9 cellular contexts compared by ENCODE assay signal in genomic region chr6:33198159-33198852, GRCh38. TPM values are rescaled to one million over a fixed set of nuclear protein-coding genes. Genes with fewer than 3 reads are reported as not detected.
DNase-seq lines count a peak whose midpoint lies in the region; ATAC-seq and TF ChIP-seq lines count a peak whose summit lies in the region.
"Had no signal": no experiment of that assay in that cellular context is flagged by ENCODE, and none has a peak within 500 bp of the region (broad histone marks: within the 10 kb centered on the region; RNA-seq: fewer than 3 reads in every experiment).

No MANE protein-coding gene starts in this region.

- H3K9me3 Mint-ChIP-seq in H9 = no peaks in the 10 kb centered on the region; a peak in 1 of 5 replicates
- H3K9me3 Mint-ChIP-seq in activated naive CD8-positive, alpha-beta T cell treated with anti-CD3 and anti-CD28 coated beads, Interleukin-2, amount 10 ng/mL, durations not matched to agents 7 days and 5 days = no peaks in the 10 kb centered on the region
- peaks cover 0 to 1% (median 0%) of the 10 kb centered on the region in 11 donors for H3K9me3 Mint-ChIP-seq in naive thymus-derived CD4-positive, alpha-beta T cell

- H3K27me3 Mint-ChIP-seq in H9 (ENCODE audit: low read depth) = peaks cover 2% of the 10 kb centered on the region; the same call in 1 of the 2 replicates
- H3K27me3 Mint-ChIP-seq in activated naive CD8-positive, alpha-beta T cell treated with anti-CD3 and anti-CD28 coated beads, Interleukin-2, amount 10 ng/mL, durations not matched to agents 7 days and 5 days = peaks cover 4% of the 10 kb centered on the region
- H3K27me3 Mint-ChIP-seq in naive thymus-derived CD4-positive, alpha-beta T cell = peaks cover 0 to 6% (median 0%) of the 10 kb centered on the region in 5 donors

- DNase-seq in AG04450 (ENCODE audit: low read depth, low spot score) = no peak
- DNase-seq in H9 = no peak
- DNase-seq in activated naive CD8-positive, alpha-beta T cell treated with anti-CD3 and anti-CD28 coated beads, Interleukin-2, amount 10 ng/mL, durations not matched to agents 7 days and 5 days = no peak
- DNase-seq in naive thymus-derived CD4-positive, alpha-beta T cell = no peak
- DNase-seq in NCI-H1105 (lab: John Stamatoyannopoulos, UW) = no peak
- no peak for DNase-seq in posterior cingulate gyrus

- H2BK5ac ChIP-seq in H9 (ENCODE audit: insufficient read length, low read length) = no peak overlapping the region

- no peak overlapping the region for H2BK120ac ChIP-seq in H9 (ENCODE audit: low read depth, low read length, poor library complexity, severe bottlenecking)

- no peak overlapping the region for H3K9ac ChIP-seq in H9 (ENCODE audit: extremely low read depth, insufficient read length, low read length)

- no peaks in the 10 kb centered on the region for H3K79me1 ChIP-seq in H9 (ENCODE audit: insufficient read depth, low read depth, low read length, poor library complexity, severe bottlenecking)

- H2BK15ac ChIP-seq in H9 (ENCODE audit: low read depth, low read length) = no peak overlapping the region

- peak overlapping the region; percentile 12; the same call in 1 of the 2 replicates for H3K4me3 ChIP-seq in AG04450 (ENCODE audit: low read depth, low read length)
- no peak overlapping the region for H3K4me3 ChIP-seq in naive thymus-derived CD4-positive, alpha-beta T cell (ENCODE audit: low read length)

- H3K9me3 ChIP-seq in AG04450 (ENCODE audit: control insufficient read depth, insufficient read depth, low read length) = peaks cover 3% of the 10 kb centered on the region; the same call in 1 of the 2 replicates
- no peaks in the 10 kb centered on the region for H3K9me3 ChIP-seq in H9 (ENCODE audit: control insufficient read depth, low read depth, low read length)
- no peaks in the 10 kb centered on the region for H3K9me3 ChIP-seq in naive thymus-derived CD4-positive, alpha-beta T cell (ENCODE audit: control insufficient read depth in 2 of 3, low read length in 3 of 3)

- H2AFZ ChIP-seq in H9 (ENCODE audit: low read length) = no peak overlapping the region

- peaks cover 4% of the 10 kb centered on the region; the same call in 1 of the 2 replicates for H3K79me2 ChIP-seq in H9 (ENCODE audit: insufficient read depth, low read length)

- no peak overlapping the region for H2BK20ac ChIP-seq in H9 (ENCODE audit: low read depth, low read length, poor library complexity, severe bottlenecking)

- no peak for TF ChIP-seq CTCF in AG04450 (IDR thresholded peaks at IDR 0.05; ENCODE audit: low read depth, low read length)
- no peak for TF ChIP-seq CTCF in H9 (conservative IDR thresholded peaks at IDR 0.05)

- H3K4me1 Mint-ChIP-seq in H9 = peaks cover 30 to 37% of the 10 kb centered on the region in 2 experiments
- peaks cover 43% of the 10 kb centered on the region for H3K4me1 Mint-ChIP-seq in activated naive CD8-positive, alpha-beta T cell treated with anti-CD3 and anti-CD28 coated beads, Interleukin-2, amount 10 ng/mL, durations not matched to agents 7 days and 5 days
- H3K4me1 Mint-ChIP-seq in naive thymus-derived CD4-positive, alpha-beta T cell = peaks cover 50 to 72% (median 60%) of the 10 kb centered on the region in 7 donors

- peaks cover 8 to 61% (median 27%) of the 10 kb centered on the region in 3 experiments for H3K36me3 ChIP-seq in naive thymus-derived CD4-positive, alpha-beta T cell (ENCODE audit: control insufficient read depth in 2 of 3, insufficient read depth in 3 of 3, low read length in 3 of 3)

- H3K4me3 Mint-ChIP-seq in H9 = peak overlapping the region; percentile 96 to 99; a peak in 4 of 5 replicates
- H3K4me3 Mint-ChIP-seq in activated naive CD8-positive, alpha-beta T cell treated with anti-CD3 and anti-CD28 coated beads, Interleukin-2, amount 10 ng/mL, durations not matched to agents 7 days and 5 days = peak overlapping the region; percentile 96
- H3K4me3 Mint-ChIP-seq in naive thymus-derived CD4-positive, alpha-beta T cell = peak overlapping the region; percentile 84 to 100 (median 96)

- no peak overlapping the region for H3K14ac ChIP-seq in H9 (ENCODE audit: insufficient read depth, low read length)

- H4K8ac ChIP-seq in H9 (replicated peaks; ENCODE audit: insufficient read length, low read depth, low read length) = no peak overlapping the region

- no peak overlapping the region for H3K18ac ChIP-seq in H9 (ENCODE audit: insufficient read length, low read depth, low read length)

- H3K27ac ChIP-seq in AG04450 (ENCODE audit: low read depth, low read length) (no peak overlapping the region), H9 (ENCODE audit: insufficient read length, low read depth, low read length) (no peak overlapping the region)
- peak overlapping the region; percentile 96 for H3K27ac ChIP-seq in naive thymus-derived CD4-positive, alpha-beta T cell (ENCODE audit: low read depth, low read length)
- H3K27ac ChIP-seq: epithelial cell of prostate had no signal

- H3K4me2 ChIP-seq in H9 (ENCODE audit: insufficient read depth, insufficient read length, low read length) = no peak overlapping the region

- no peak overlapping the region for H2BK12ac ChIP-seq in H9 (ENCODE audit: insufficient read length, low read depth, low read length)

- H4K91ac ChIP-seq in H9 (ENCODE audit: insufficient read length, low read depth, low read length) = no peak overlapping the region

- H2AK5ac ChIP-seq in H9 (ENCODE audit: insufficient read length, low read length) = no peak overlapping the region

- intact Hi-C loops in naive thymus-derived CD4-positive, alpha-beta T cell (cut with micrococcal nuclease) = loop anchor here in 1 of 2 donors (5.0 kb wide), 1 partner anchor 76 kb away; no protein-coding TSS in a partner anchor
- intact Hi-C loops in posterior cingulate gyrus (cut with DNase I) = loop anchor here (10.0 kb wide), 1 partner anchor 46 kb away; no protein-coding TSS in a partner anchor

- POLR2A ChIA-PET in AG04450 (lab: Yijun Ruan, JAX) = interaction anchor here (0.6 kb wide), 1 partner anchor 73 kb away, joined by 5 read pairs; the partner anchor contains the start of genes RPS18 and VPS52
- POLR2A ChIA-PET in activated naive CD8-positive, alpha-beta T cell treated with anti-CD3 and anti-CD28 coated beads, Interleukin-2, amount 10 ng/mL, durations not matched to agents 7 days and 5 days (lab: Charles Lee) = interaction anchor here (0.7 to 1.5 kb wide), 4 partner anchors 10 to 114 kb away, joined by 3 to 6 read pairs (median 4); partner anchors contain the start of gene RING1
- POLR2A ChIA-PET in naive thymus-derived CD4-positive, alpha-beta T cell (lab: Charles Lee) = interaction anchor here (0.9 to 2.5 kb wide), 7 partner anchors 10 to 53 kb away, joined by 3 to 14 read pairs (median 10); partner anchors contain the start of gene RING1

- H4K5ac ChIP-seq in H9 (ENCODE audit: insufficient read length, low read depth, low read length) = no peak overlapping the region

- no peak for ATAC-seq in activated naive CD8-positive, alpha-beta T cell treated with anti-CD3 and anti-CD28 coated beads, Interleukin-2, amount 10 ng/mL, durations not matched to agents 7 days and 5 days (ENCODE audit: low read depth)
- no peak for ATAC-seq in naive thymus-derived CD4-positive, alpha-beta T cell
- ATAC-seq in HG02588 (IDR thresholded peaks at IDR 0.05; ENCODE audit: unreplicated experiment) (no peak), HG03159 (IDR thresholded peaks at IDR 0.05; ENCODE audit: unreplicated experiment) (no peak)

- no peak overlapping the region for H3K4ac ChIP-seq in H9 (ENCODE audit: low read depth, low read length)

- CTCF ChIA-PET in AG04450 (lab: Charles Lee) = interaction anchor here (0.6 to 2.6 kb wide), 15 partner anchors 8 to 245 kb away, joined by 3 to 17 read pairs (median 4); partner anchors contain the start of gene RING1
- CTCF ChIA-PET in naive thymus-derived CD4-positive, alpha-beta T cell (lab: Charles Lee) = interaction anchor here (1.0 to 4.6 kb wide), 6 partner anchors 12 to 101 kb away, joined by 3 to 31 read pairs (median 6); no protein-coding TSS in a partner anchor

- peaks cover 9% of the 10 kb centered on the region; the same call in 1 of the 2 replicates for H3K4me1 ChIP-seq in H9 (ENCODE audit: insufficient read depth, low read length)
- H3K4me1 ChIP-seq in naive thymus-derived CD4-positive, alpha-beta T cell (ENCODE audit: control insufficient read depth in 2 of 2, insufficient read depth in 2 of 2, low read length in 2 of 2) = peaks cover 20 to 26% of the 10 kb centered on the region in 2 donors

- no peaks in the 10 kb centered on the region for H4K20me1 ChIP-seq in H9 (ENCODE audit: control insufficient read depth, insufficient read depth, insufficient read length)

- H3K23ac ChIP-seq in H9 (ENCODE audit: insufficient read length, low read depth, low read length) = no peak overlapping the region

- no CpG with 5 or more reads among the region's 6 CpGs for WGBS in H9 (ENCODE audit: extremely low coverage, insufficient read length, low lambda C conversion rate)

- no peak overlapping the region for H3K56ac ChIP-seq in H9 (ENCODE audit: insufficient read length, low read depth, low read length)

- H3K36me3 Mint-ChIP-seq in H9 (ENCODE audit: insufficient read depth in 1 of 3, low read depth in 3 of 3) = peaks cover 34 to 56% (median 44%) of the 10 kb centered on the region in 3 experiments
- peaks cover 48% of the 10 kb centered on the region for H3K36me3 Mint-ChIP-seq in activated naive CD8-positive, alpha-beta T cell treated with anti-CD3 and anti-CD28 coated beads, Interleukin-2, amount 10 ng/mL, durations not matched to agents 7 days and 5 days
- H3K36me3 Mint-ChIP-seq in naive thymus-derived CD4-positive, alpha-beta T cell = peaks cover 20 to 55% (median 22%) of the 10 kb centered on the region in 5 donors

- peaks cover 8% of the 10 kb centered on the region for H3K23me2 ChIP-seq in H9 (ENCODE audit: insufficient read length, low read depth, low read length, poor library complexity, severe bottlenecking)

- H3T11ph ChIP-seq in H9 (ENCODE audit: low read length) = no peak overlapping the region

- H3K27ac Mint-ChIP-seq in H9 = peak overlapping the region in 2 of 3 experiments; percentile 17 to 48; a peak in 2 of 7 replicates
- H3K27ac Mint-ChIP-seq in activated naive CD8-positive, alpha-beta T cell treated with anti-CD3 and anti-CD28 coated beads, Interleukin-2, amount 10 ng/mL, durations not matched to agents 7 days and 5 days = peak overlapping the region; percentile 62
- peak overlapping the region; percentile 9 to 98 (median 89) for H3K27ac Mint-ChIP-seq in naive thymus-derived CD4-positive, alpha-beta T cell

- H3K27me3 ChIP-seq in AG04450 (ENCODE audit: control insufficient read depth, insufficient read depth, low read length) (no peaks in the 10 kb centered on the region), H9 (ENCODE audit: insufficient read depth, low read length) (no peaks in the 10 kb centered on the region)
- no peaks in the 10 kb centered on the region for H3K27me3 ChIP-seq in naive thymus-derived CD4-positive, alpha-beta T cell (ENCODE audit: control insufficient read depth in 2 of 2, insufficient read depth in 2 of 2, low read length in 2 of 2)

RNA-seq across cellular contexts. Expression of gene RXRB, which starts 2.2 kb away (rescaled TPM):
- polyA plus RNA-seq in AG04450 (2011; rRNA removed) = 38.5 and 44.1 TPM in 2 replicates
- polyA minus RNA-seq in AG04450 (2011; rRNA and poly(A)+ RNA removed) = 42.7 and 51.4 TPM in 2 replicates
- total RNA-seq in H9 (2021) = 14.8 and 16.8 TPM in 2 replicates
- total RNA-seq in activated naive CD8-positive, alpha-beta T cell treated with anti-CD3 and anti-CD28 coated beads, Interleukin-2, amount 10 ng/mL, durations not matched to agents 7 days and 5 days = 10 to 100 TPM; 54.6 to 60.0 TPM
- total RNA-seq in naive thymus-derived CD4-positive, alpha-beta T cell = 100 to 1,000 TPM in 1 of 5 experiments, 10 to 100 TPM in 4; 50.3 to 103 (median 76.2) TPM
- 1 to 10 TPM; 7.6 to 9.4 TPM for polyA plus RNA-seq in naive thymus-derived CD4-positive, alpha-beta T cell

RNA-seq across cellular contexts. Expression of gene SLC39A7, which starts 2.4 kb away (rescaled TPM):
- 129 and 150 TPM in 2 replicates for polyA plus RNA-seq in AG04450 (2011; rRNA removed)
- polyA minus RNA-seq in AG04450 (2011; rRNA and poly(A)+ RNA removed) = 87.7 and 101 TPM in 2 replicates
- 105 and 107 TPM in 2 replicates for total RNA-seq in H9 (2021)
- total RNA-seq in activated naive CD8-positive, alpha-beta T cell treated with anti-CD3 and anti-CD28 coated beads, Interleukin-2, amount 10 ng/mL, durations not matched to agents 7 days and 5 days = 10 to 100 TPM; 41.7 to 44.8 TPM
- total RNA-seq in naive thymus-derived CD4-positive, alpha-beta T cell = 10 to 100 TPM; 19.1 to 51.9 (median 27.9) TPM
- polyA plus RNA-seq in naive thymus-derived CD4-positive, alpha-beta T cell = 10 to 100 TPM; 23.3 to 24.8 TPM

RNA-seq across cellular contexts. Expression of gene COL11A2, which starts 6.0 kb away (rescaled TPM):
- polyA plus RNA-seq in AG04450 (2011; rRNA removed) = 0.26 and 0.37 TPM in 2 replicates
- 0.04 and 0.18 TPM in 2 replicates for polyA minus RNA-seq in AG04450 (2011; rRNA and poly(A)+ RNA removed)
- total RNA-seq in H9 (2021) = 2.0 and 2.3 TPM in 2 replicates
- total RNA-seq in activated naive CD8-positive, alpha-beta T cell treated with anti-CD3 and anti-CD28 coated beads, Interleukin-2, amount 10 ng/mL, durations not matched to agents 7 days and 5 days = 1 to 10 TPM in 1 of 2 experiments, under 1 TPM in 1; 1.00 to 1.1 TPM
- total RNA-seq in naive thymus-derived CD4-positive, alpha-beta T cell = 1 to 10 TPM in 3 of 5 experiments, under 1 TPM in 2; 0.51 to 3.5 (median 2.5) TPM
- polyA plus RNA-seq in naive thymus-derived CD4-positive, alpha-beta T cell = under 1 TPM in 1 of 2 donors, not detected in 1; 0.26 TPM

RNA-seq across cellular contexts. Expression of gene HSD17B8, which starts 6.1 kb away (rescaled TPM):
- 4.9 and 5.7 TPM in 2 replicates for polyA plus RNA-seq in AG04450 (2011; rRNA removed)
- 3.2 and 3.8 TPM in 2 replicates for polyA minus RNA-seq in AG04450 (2011; rRNA and poly(A)+ RNA removed)
- 5.5 and 7.1 TPM in 2 replicates for total RNA-seq in H9 (2021)
- 10 to 100 TPM; 21.1 to 21.8 TPM for total RNA-seq in activated naive CD8-positive, alpha-beta T cell treated with anti-CD3 and anti-CD28 coated beads, Interleukin-2, amount 10 ng/mL, durations not matched to agents 7 days and 5 days
- 10 to 100 TPM in 4 of 5 experiments, 1 to 10 TPM in 1; 9.7 to 19.5 (median 10.7) TPM for total RNA-seq in naive thymus-derived CD4-positive, alpha-beta T cell
- polyA plus RNA-seq in naive thymus-derived CD4-positive, alpha-beta T cell = 10 to 100 TPM; 62.6 to 67.0 TPM

RNA-seq across cellular contexts. Expression of gene RING1, which starts 10.0 kb away (rescaled TPM):
- 23.8 and 26.8 TPM in 2 replicates for polyA plus RNA-seq in AG04450 (2011; rRNA removed)
- polyA minus RNA-seq in AG04450 (2011; rRNA and poly(A)+ RNA removed) = 20.3 and 29.5 TPM in 2 replicates
- 29.8 and 31.0 TPM in 2 replicates for total RNA-seq in H9 (2021)
- total RNA-seq in activated naive CD8-positive, alpha-beta T cell treated with anti-CD3 and anti-CD28 coated beads, Interleukin-2, amount 10 ng/mL, durations not matched to agents 7 days and 5 days = 10 to 100 TPM; 41.2 to 41.8 TPM
- total RNA-seq in naive thymus-derived CD4-positive, alpha-beta T cell = 10 to 100 TPM; 36.2 to 47.2 (median 44.5) TPM
- 10 to 100 TPM in 1 of 2 donors, 1 to 10 TPM in 1; 9.5 to 10.4 TPM for polyA plus RNA-seq in naive thymus-derived CD4-positive, alpha-beta T cell

Comparison
In these comparisons a context has a peak if more than half of its experiments do, and no peak if none do; other contexts are left out.
1. H3K27ac Mint-ChIP-seq: peak in every context shown above with its lines; median percentile 89 in naive thymus-derived CD4-positive, alpha-beta T cell; 62 in activated naive CD8-positive, alpha-beta T cell treated with anti-CD3 and anti-CD28 coated beads, Interleukin-2, amount 10 ng/mL, durations not matched to agents 7 days and 5 days; 32 in H9.